ENCODE assay signal across 8 cellular contexts in genomic region chr2:223779877-223780276, GRCh38. TPM values are rescaled to one million over a fixed set of nuclear protein-coding genes. Genes with fewer than 3 reads are reported as not detected.
DNase-seq lines count a peak whose midpoint lies in the region; ATAC-seq and TF ChIP-seq lines count a peak whose summit lies in the region.

No MANE protein-coding gene starts in this region.

- no peaks in the 10 kb centered on the region for H4K20me1 ChIP-seq in PC-9 (ENCODE audit: insufficient read depth)

- TF ChIP-seq EP300 in tibial nerve (IDR thresholded peaks at IDR 0.05) = no peak

- H2AFZ ChIP-seq in PC-9 = no peak overlapping the region

- no peaks in the 10 kb centered on the region for H3K27me3 ChIP-seq in PC-9 (ENCODE audit: insufficient read depth, low read depth)
- no peaks in the 10 kb centered on the region for H3K27me3 ChIP-seq in lower lobe of right lung (ENCODE audit: low read depth)
- H3K27me3 ChIP-seq in tibial nerve = no peaks in the 10 kb centered on the region

- intact Hi-C loops in PC-9 (cut with micrococcal nuclease; ENCODE audit: unreplicated experiment) = loop anchor here (1.0 to 5.0 kb wide), 5 partner anchors 18 to 502 kb away; partner anchors contain the start of genes AP1S3 and MRPL44
- intact Hi-C loops in lower lobe of right lung (cut with DNase I) = no loop called here

- TF ChIP-seq POLR2A in tibial nerve (IDR thresholded peaks at IDR 0.05) = no peak

- H3K9me3 ChIP-seq in PC-9 (ENCODE audit: insufficient read depth, low read depth) (no peaks in the 10 kb centered on the region), lower lobe of right lung (no peaks in the 10 kb centered on the region), tibial nerve (no peaks in the 10 kb centered on the region)

- no peaks in the 10 kb centered on the region for H3K4me1 ChIP-seq in PC-9 (replicated peaks; ENCODE audit: insufficient read depth)
- H3K4me1 ChIP-seq in lower lobe of right lung = no peaks in the 10 kb centered on the region
- H3K4me1 ChIP-seq in tibial nerve = no peaks in the 10 kb centered on the region

- H3K27ac ChIP-seq in PC-9 = no peak overlapping the region
- H3K27ac ChIP-seq in lower lobe of right lung = no peak overlapping the region
- H3K27ac ChIP-seq in tibial nerve = no peak overlapping the region

- peak; percentile 60 for DNase-seq in 8988T
- DNase-seq in PC-9 = peak; percentile 58 to 69
- DNase-seq in activated naive CD4-positive, alpha-beta T cell treated with anti-CD3 and anti-CD28 coated beads, Interleukin-2, amount 50 U/mL, for 16 hours = peak; percentile 45
- no peak for DNase-seq in lower lobe of right lung
- DNase-seq in tibial nerve (ENCODE audit: low spot score in 2 of 2) = no peak

- POLR2A ChIA-PET in PC-9 (lab: Charles Lee; ENCODE audit: unreplicated experiment) = interaction anchor here (0.7 kb wide), 1 partner anchor 562 kb away, joined by 4 read pairs; no protein-coding TSS in a partner anchor

- ATAC-seq in HG03064 (IDR thresholded peaks at IDR 0.05; ENCODE audit: low read depth, unreplicated experiment) (peak; percentile 61), lower lobe of right lung (peak in 1 of 2 donors; percentile 41), GM19467 (IDR thresholded peaks at IDR 0.05; ENCODE audit: unreplicated experiment) (no peak)

- H3K79me2 ChIP-seq in PC-9 (ENCODE audit: low read depth) = peaks cover 17% of the 10 kb centered on the region; the same call in 1 of the 2 replicates

- peaks cover 12% of the 10 kb centered on the region for H3F3A ChIP-seq in PC-9 (ENCODE audit: insufficient read depth, low read depth)

- no TSS peak for BruUV-seq in PC-9 (replicated peaks; lab: Mats Ljungman, UMichigan)

- CTCF ChIA-PET in PC-9 (lab: Charles Lee) = interaction anchor here (0.7 kb wide), 2 partner anchors 42 to 524 kb away, joined by 3 to 6 read pairs; no protein-coding TSS in a partner anchor

- H3K36me3 ChIP-seq in PC-9 (ENCODE audit: low read depth) = peaks cover 19% of the 10 kb centered on the region
- H3K36me3 ChIP-seq in lower lobe of right lung = peaks cover 7% of the 10 kb centered on the region
- peaks cover 0 to 8% (median 0%) of the 10 kb centered on the region in 3 donors for H3K36me3 ChIP-seq in tibial nerve

- no peaks in the 10 kb centered on the region for H3K9me2 ChIP-seq in PC-9 (ENCODE audit: insufficient read depth)

- no peak overlapping the region for H3K4me3 ChIP-seq in PC-9
- no peak overlapping the region for H3K4me3 ChIP-seq in lower lobe of right lung
- H3K4me3 ChIP-seq in tibial nerve = no peak overlapping the region

- TF ChIP-seq CTCF in GM12873 (IDR thresholded peaks at IDR 0.05; ENCODE audit: insufficient read depth, low read depth, low read length, missing control alignments) (peak; percentile 55), PC-9 (conservative IDR thresholded peaks at IDR 0.05) (peak; percentile 84), lower lobe of right lung (IDR thresholded peaks at IDR 0.05) (peak; percentile 19), tibial nerve (IDR thresholded peaks at IDR 0.05) (peak in 1 of 5 experiments; percentile 28)

- 72 to 83% methylated on average over 7 of the region's 7 CpGs for WGBS in tibial nerve, 2 donors

- H3K4me2 ChIP-seq in PC-9 = no peak overlapping the region

RNA-seq across cellular contexts. Expression of gene AP1S3, which starts 57.5 kb away (rescaled TPM):
- total RNA-seq in PC-9 (2021) = 61.3 and 73.3 TPM in 2 replicates
- total RNA-seq in lower lobe of right lung = 6.4 TPM
- total RNA-seq in tibial nerve = 1 to 10 TPM in 2 of 4 donors, under 1 TPM in 1, not detected in 1; 0.59 to 1.5 (median 1.0) TPM

Comparison
In these comparisons a context has a peak if more than half of its experiments do, and no peak if none do; other contexts are left out.
1. DNase-seq: peak in 8988T (single experiment), PC-9 (2 of 2) and activated naive CD4-positive, alpha-beta T cell treated with anti-CD3 and anti-CD28 coated beads, Interleukin-2, amount 50 U/mL, for 16 hours (single experiment); none in lower lobe of right lung (single experiment) and tibial nerve (0 of 2).